In the genomic region with DNA sequence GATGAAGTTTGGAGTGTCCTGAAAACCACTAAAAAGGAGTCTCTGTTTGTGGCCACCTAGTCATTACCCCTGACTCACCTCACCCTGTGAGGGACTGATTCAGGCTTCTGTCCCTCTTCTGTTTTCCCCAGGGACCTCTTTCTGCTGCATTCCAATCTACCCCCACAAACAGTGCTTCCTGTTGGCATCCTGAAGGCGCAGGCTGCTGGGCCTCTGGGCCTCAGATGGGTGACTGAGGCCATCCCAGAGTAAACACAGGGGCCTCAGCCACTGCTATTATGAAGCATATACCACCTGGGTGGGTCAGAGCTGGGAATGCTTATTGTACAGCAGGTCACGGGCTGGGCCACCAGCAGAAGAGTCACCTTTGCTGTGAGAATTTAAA, we compare ENCODE assay signal across 21 cellular contexts. TPM values are rescaled to one million over a fixed set of nuclear protein-coding genes. Genes with fewer than 3 reads are reported as not detected.
DNase-seq lines count a peak whose midpoint lies in the region; ATAC-seq and TF ChIP-seq lines count a peak whose summit lies in the region.
"Had no signal": no experiment of that assay in that cellular context is flagged by ENCODE, and none has a peak within 500 bp of the region (broad histone marks: within the 10 kb centered on the region; RNA-seq: fewer than 3 reads in every experiment).

No MANE protein-coding gene starts in this region.

- H3K4me3 Mint-ChIP-seq in activated T-cell treated with anti-CD3 and anti-CD28 coated beads, Interleukin-2, amount 50 U/mL, for 24 hours = no peak overlapping the region
- H3K4me3 Mint-ChIP-seq: activated CD4-positive, alpha-beta memory T cell treated with anti-CD3 and anti-CD28 coated beads for 36 hours; activated naive CD4-positive, alpha-beta T cell treated with anti-CD3 and anti-CD28 coated beads, Interleukin-2, amount 50 U/mL, for 24 hours; stimulated activated naive B cell treated with anti-CD40 and anti-IgM and Interleukin-4, amounts not matched to agents 10 μg/mL and 1 μg/mL and 100 μg/mL, for 72 hours had no signal

- H3K36me3 ChIP-seq in HEK293 (ENCODE audit: control insufficient read depth in 2 of 2, insufficient read depth in 1 of 2, low read length in 2 of 2) = no peaks in the 10 kb centered on the region
- H3K36me3 ChIP-seq in hepatocyte (replicated peaks; ENCODE audit: insufficient read depth, low read depth) = no peaks in the 10 kb centered on the region
- H3K36me3 ChIP-seq: tibial artery had no signal

- TF ChIP-seq CTCF in AG10803 (conservative IDR thresholded peaks at IDR 0.05; ENCODE audit: low read length) (no peak), HEK293 (tag by site-specific recombination; IDR thresholded peaks at IDR 0.05) (no peak), hepatocyte (IDR thresholded peaks at IDR 0.05; ENCODE audit: poor library complexity) (no peak)

- H3K9me3 ChIP-seq in HEK293 (ENCODE audit: control insufficient read depth, insufficient read depth, low read depth, low read length) (no peaks in the 10 kb centered on the region), hepatocyte (ENCODE audit: low read depth) (no peaks in the 10 kb centered on the region)
- H3K9me3 ChIP-seq: tibial artery had no signal

- H3K27me3 ChIP-seq in hepatocyte = peaks cover 9% of the 10 kb centered on the region

- ATAC-seq in HG02970 (IDR thresholded peaks at IDR 0.05; ENCODE audit: low FRiP score, unreplicated experiment) = no peak
- ATAC-seq: left ventricle myocardium superior; right cardiac atrium; Right ventricle myocardium inferior; stimulated activated naive B cell treated with anti-CD40 and anti-IgM and Interleukin-4, amounts not matched to agents 10 μg/mL and 1 μg/mL and 100 μg/mL, for 72 hours had no signal

- peak; percentile 53 for DNase-seq in AG10803 (ENCODE audit: low read depth)
- peak; percentile 94 for DNase-seq in SW480 (ENCODE audit: low spot score)
- DNase-seq in hepatocyte (ENCODE audit: low spot score) = peak; percentile 62
- no peak for DNase-seq in activated T-cell treated with anti-CD3 and anti-CD28 coated beads, Interleukin-2, amount 50 U/mL, for 24 hours
- DNase-seq in activated effector memory CD4-positive, alpha-beta T cell treated with anti-CD3 and anti-CD28 coated beads, Interleukin-2, amount 50 U/mL, for 16 hours = no peak
- DNase-seq in ureter (ENCODE audit: low spot score) = no peak
- DNase-seq: activated CD4-positive, alpha-beta memory T cell treated with anti-CD3 and anti-CD28 coated beads for 36 hours; activated T-cell treated with anti-CD3 and anti-CD28 coated beads, Interleukin-2, amount 50 U/mL, for 1 hour; left ventricle myocardium superior; MM.1S; NCI-H1694 treated with DMSO at 0.1 percent for 48 hours; NCI-H226; nucleus accumbens; right cardiac atrium; stimulated activated naive B cell treated with anti-CD40 and anti-IgM and Interleukin-4, amounts not matched to agents 10 μg/mL and 1 μg/mL and 100 μg/mL, for 72 hours; tibial artery had no signal

- H3K27ac Mint-ChIP-seq in activated T-cell treated with anti-CD3 and anti-CD28 coated beads, Interleukin-2, amount 50 U/mL, for 24 hours = no peak overlapping the region
- H3K27ac Mint-ChIP-seq: activated CD4-positive, alpha-beta memory T cell treated with anti-CD3 and anti-CD28 coated beads for 36 hours; activated naive CD4-positive, alpha-beta T cell treated with anti-CD3 and anti-CD28 coated beads, Interleukin-2, amount 50 U/mL, for 24 hours; stimulated activated naive B cell treated with anti-CD40 and anti-IgM and Interleukin-4, amounts not matched to agents 10 μg/mL and 1 μg/mL and 100 μg/mL, for 72 hours had no signal

- H3K27ac ChIP-seq in HEK293 (ENCODE audit: extremely low read depth, low read depth, low read length) (no peak overlapping the region), hepatocyte (peak overlapping the region; percentile 87)
- H3K27ac ChIP-seq: tibial artery had no signal

- H3K9me3 Mint-ChIP-seq in activated T-cell treated with anti-CD3 and anti-CD28 coated beads, Interleukin-2, amount 50 U/mL, for 24 hours = no peaks in the 10 kb centered on the region
- H3K9me3 Mint-ChIP-seq: activated CD4-positive, alpha-beta memory T cell treated with anti-CD3 and anti-CD28 coated beads for 36 hours; activated naive CD4-positive, alpha-beta T cell treated with anti-CD3 and anti-CD28 coated beads, Interleukin-2, amount 50 U/mL, for 24 hours; stimulated activated naive B cell treated with anti-CD40 and anti-IgM and Interleukin-4, amounts not matched to agents 10 μg/mL and 1 μg/mL and 100 μg/mL, for 72 hours had no signal

- POLR2A ChIA-PET in HEK293 (lab: Yijun Ruan, JAX) = interaction anchor here (2.6 kb wide), 1 partner anchor 20 kb away, joined by 10 read pairs; a partner anchor contains a TSS

- H3K27me3 Mint-ChIP-seq in activated T-cell treated with anti-CD3 and anti-CD28 coated beads, Interleukin-2, amount 50 U/mL, for 24 hours = peaks cover 22% of the 10 kb centered on the region

- H3K4me3 ChIP-seq in AG10803 (ENCODE audit: low read length) = no peak overlapping the region
- no peak overlapping the region for H3K4me3 ChIP-seq in HEK293 (ENCODE audit: low read depth, low read length)
- H3K4me3 ChIP-seq in hepatocyte = no peak overlapping the region
- H3K4me3 ChIP-seq: tibial artery had no signal

- H3K4me2 ChIP-seq in hepatocyte = no peak overlapping the region

- no peaks in the 10 kb centered on the region for H3K79me2 ChIP-seq in hepatocyte

- no peaks in the 10 kb centered on the region for H3K9me2 ChIP-seq in hepatocyte (replicated peaks; ENCODE audit: insufficient read depth)

- no peaks in the 10 kb centered on the region for H3K36me3 Mint-ChIP-seq in activated T-cell treated with anti-CD3 and anti-CD28 coated beads, Interleukin-2, amount 50 U/mL, for 24 hours (ENCODE audit: low read depth)
- H3K36me3 Mint-ChIP-seq: activated CD4-positive, alpha-beta memory T cell treated with anti-CD3 and anti-CD28 coated beads for 36 hours; activated naive CD4-positive, alpha-beta T cell treated with anti-CD3 and anti-CD28 coated beads, Interleukin-2, amount 50 U/mL, for 24 hours; stimulated activated naive B cell treated with anti-CD40 and anti-IgM and Interleukin-4, amounts not matched to agents 10 μg/mL and 1 μg/mL and 100 μg/mL, for 72 hours had no signal

- H3K4me1 Mint-ChIP-seq in activated T-cell treated with anti-CD3 and anti-CD28 coated beads, Interleukin-2, amount 50 U/mL, for 24 hours (ENCODE audit: low read depth) = no peaks in the 10 kb centered on the region
- H3K4me1 Mint-ChIP-seq: activated naive CD4-positive, alpha-beta T cell treated with anti-CD3 and anti-CD28 coated beads, Interleukin-2, amount 50 U/mL, for 24 hours; stimulated activated naive B cell treated with anti-CD40 and anti-IgM and Interleukin-4, amounts not matched to agents 10 μg/mL and 1 μg/mL and 100 μg/mL, for 72 hours had no signal

- no peak overlapping the region for H2AFZ ChIP-seq in hepatocyte

- H4K20me1 ChIP-seq in hepatocyte (ENCODE audit: insufficient read depth, poor library complexity, severe bottlenecking) = no peaks in the 10 kb centered on the region

- CTCF ChIA-PET in HEK293 (lab: Yijun Ruan, JAX) = interaction anchor here (0.5 kb wide), 1 partner anchor 371 kb away, joined by 3 read pairs; no protein-coding TSS in a partner anchor

- WGBS in hepatocyte (ENCODE audit: low lambda C conversion rate, missing lambda C conversion rate) = 52% methylated on average over 2 of the region's 2 CpGs

- H3K4me1 ChIP-seq in HEK293 (ENCODE audit: control insufficient read depth, insufficient read depth, low read length) (no peaks in the 10 kb centered on the region), hepatocyte (ENCODE audit: insufficient read depth) (peaks cover 8% of the 10 kb centered on the region)
- H3K4me1 ChIP-seq: tibial artery had no signal

TF ChIP-seq in HEK293, 187 proteins besides CTCF, POLR2A, EP300 and RAD21:
- TF ChIP-seq GLIS1 (tag by site-specific recombination; IDR thresholded peaks at IDR 0.05) (peak; percentile 66), ZNF202 (tag by site-specific recombination; IDR thresholded peaks at IDR 0.05; ENCODE audit: borderline replicate concordance) (no peak)

RNA-seq across cellular contexts. Expression of a gene that starts 20.0 kb away (rescaled TPM):
- not detected in 2 replicates for total RNA-seq in hepatocyte
- polyA plus RNA-seq in hepatocyte = 0.95 TPM in 1 of 2 replicates, not detected in the other
- 1.4 TPM for total RNA-seq in ureter
- total RNA-seq: activated CD4-positive, alpha-beta memory T cell treated with anti-CD3 and anti-CD28 coated beads for 36 hours; left ventricle myocardium superior; right cardiac atrium; Right ventricle myocardium inferior; T-helper 1 cell treated with Interleukin-12 subunit alpha and Interleukin-12 subunit beta and Interleukin-4 antibody, amounts not matched to agents 30 ng/mL and 1 ng/mL, for 36 hours had no signal

RNA-seq across cellular contexts. Expression of a gene that starts 20.1 kb away (rescaled TPM):
- total RNA-seq in hepatocyte (44.4 and 46.4 TPM in 2 replicates), ureter (38.1 TPM)
- 113 and 132 TPM in 2 replicates for polyA plus RNA-seq in hepatocyte

RNA-seq across cellular contexts. Expression of a gene that starts 49.1 kb away (rescaled TPM):
- total RNA-seq in hepatocyte (0.10 and 0.16 TPM in 2 replicates), ureter (5.7 TPM)
- 0.39 TPM in 1 of 2 replicates, not detected in the other for polyA plus RNA-seq in hepatocyte
- total RNA-seq: activated CD4-positive, alpha-beta memory T cell treated with anti-CD3 and anti-CD28 coated beads for 36 hours; T-helper 1 cell treated with Interleukin-12 subunit alpha and Interleukin-12 subunit beta and Interleukin-4 antibody, amounts not matched to agents 30 ng/mL and 1 ng/mL, for 36 hours had no signal

Comparison
In these comparisons a context has a peak if more than half of its experiments do, and no peak if none do; other contexts are left out.
1. DNase-seq: peak in AG10803 (single experiment), SW480 (single experiment) and hepatocyte (single experiment); none in activated T-cell treated with anti-CD3 and anti-CD28 coated beads, Interleukin-2, amount 50 U/mL, for 24 hours (single experiment), activated effector memory CD4-positive, alpha-beta T cell treated with anti-CD3 and anti-CD28 coated beads, Interleukin-2, amount 50 U/mL, for 16 hours (single experiment) and ureter (single experiment).